Comparison of ENCODE assay signal across 28 cellular contexts in genomic region chr10:104216631-104217030, GRCh38. TPM values are rescaled to one million over a fixed set of nuclear protein-coding genes. Genes with fewer than 3 reads are reported as not detected.
"Had no signal": no experiment of that assay in that cellular context is flagged by ENCODE, and none has a peak within 500 bp of the region (broad histone marks: within the 10 kb centered on the region; RNA-seq: fewer than 3 reads in every experiment).

No MANE protein-coding gene starts in this region.

- H3K27ac ChIP-seq: neural progenitor cell, ovary, parathyroid adenoma, psoas muscle, right lobe of liver, sigmoid colon, stomach, testis, tibial artery, transverse colon, upper lobe of right lung, uterus had no signal

- ATAC-seq: naive thymus-derived CD4-positive, alpha-beta T cell; natural killer cell; psoas muscle; right lobe of liver; stimulated activated naive B cell treated with anti-CD40 and anti-IgM and Interleukin-4, amounts not matched to agents 10 μg/mL and 1 μg/mL and 100 μg/mL, for 72 hours had no signal

- H3K36me3 Mint-ChIP-seq: naive thymus-derived CD4-positive, alpha-beta T cell; natural killer cell; stimulated activated naive B cell treated with anti-CD40 and anti-IgM and Interleukin-4, amounts not matched to agents 10 μg/mL and 1 μg/mL and 100 μg/mL, for 72 hours; type B pancreatic cell had no signal

- H3K79me2 ChIP-seq: parathyroid adenoma had no signal

- H3K36me3 ChIP-seq: neural progenitor cell, ovary, right lobe of liver, sigmoid colon, stomach, tibial artery, transverse colon, upper lobe of right lung, uterus had no signal

- H3K27ac Mint-ChIP-seq: naive thymus-derived CD4-positive, alpha-beta T cell; natural killer cell; nephron; neural progenitor cell; progenitor cell of endocrine pancreas; stimulated activated naive B cell treated with anti-CD40 and anti-IgM and Interleukin-4, amounts not matched to agents 10 μg/mL and 1 μg/mL and 100 μg/mL, for 72 hours; stimulated activated naive CD8-positive, alpha-beta T cell treated with anti-CD3 and anti-CD28 coated beads, Interleukin-15, Interleukin-2, amounts not matched to agents 100 ng/mL and 50 ng/mL, for 24 hours; type B pancreatic cell had no signal

- H3K27me3 ChIP-seq: neural progenitor cell, ovary, right lobe of liver, stomach, testis, transverse colon, upper lobe of right lung, uterus had no signal

- H3K9ac ChIP-seq: neural progenitor cell, parathyroid adenoma had no signal

- H3K9me3 ChIP-seq: ovary, psoas muscle, right lobe of liver, sigmoid colon, stomach, testis, tibial artery, transverse colon, upper lobe of right lung, uterus had no signal

- H2AFZ ChIP-seq: neural progenitor cell, parathyroid adenoma had no signal

- H3K27me3 Mint-ChIP-seq: progenitor cell of endocrine pancreas had no signal

- H3K9me3 Mint-ChIP-seq: naive thymus-derived CD4-positive, alpha-beta T cell; natural killer cell; nephron; neural progenitor cell; stimulated activated naive B cell treated with anti-CD40 and anti-IgM and Interleukin-4, amounts not matched to agents 10 μg/mL and 1 μg/mL and 100 μg/mL, for 72 hours; stimulated activated naive CD8-positive, alpha-beta T cell treated with anti-CD3 and anti-CD28 coated beads, Interleukin-15, Interleukin-2, amounts not matched to agents 100 ng/mL and 50 ng/mL, for 24 hours; type B pancreatic cell had no signal

- H3K4me1 ChIP-seq: neural progenitor cell, parathyroid adenoma, psoas muscle, sigmoid colon, stomach, testis, tibial artery, upper lobe of right lung, uterus had no signal

- H3K4me3 Mint-ChIP-seq: naive thymus-derived CD4-positive, alpha-beta T cell; natural killer cell; nephron; neural progenitor cell; stimulated activated naive B cell treated with anti-CD40 and anti-IgM and Interleukin-4, amounts not matched to agents 10 μg/mL and 1 μg/mL and 100 μg/mL, for 72 hours; stimulated activated naive CD8-positive, alpha-beta T cell treated with anti-CD3 and anti-CD28 coated beads, Interleukin-15, Interleukin-2, amounts not matched to agents 100 ng/mL and 50 ng/mL, for 24 hours; type B pancreatic cell had no signal

- FAIRE-seq: small intestine had no signal

- DNase-seq: naive thymus-derived CD4-positive, alpha-beta T cell; natural killer cell; occipital lobe; ovary; posterior cingulate gyrus; psoas muscle; right lobe of liver; sigmoid colon; small intestine; stimulated activated CD4-positive, alpha-beta T cell treated with anti-CD3 and anti-CD28 coated beads, Interleukin-15, amount 100 ng/mL, for 24 hours; stimulated activated CD4-positive, alpha-beta T cell treated with anti-CD3 and anti-CD28 coated beads, Interleukin-2, amount 100 ng/mL, for 24 hours; stimulated activated CD4-positive, alpha-beta T cell treated with anti-CD3 and anti-CD28 coated beads, Interleukin-2, amount 100 ng/mL, for 48 hours; stimulated activated CD4-positive, alpha-beta T cell treated with anti-CD3 and anti-CD28 coated beads, Interleukin-4, amount 100 ng/mL, for 24 hours; stimulated activated naive B cell treated with anti-CD40 and anti-IgM and Interleukin-4, amounts not matched to agents 10 μg/mL and 1 μg/mL and 100 μg/mL, for 72 hours; stimulated activated naive CD4-positive, alpha-beta T cell treated with Interleukin-2 at 50 U/mL for 16 hours; stomach; testis; tibial artery; transverse colon; upper lobe of right lung; uterus had no signal

- H3K4me3 ChIP-seq: neural progenitor cell, ovary, psoas muscle, right lobe of liver, sigmoid colon, stomach, testis, tibial artery, transverse colon, upper lobe of right lung, uterus had no signal

- H3K4me2 ChIP-seq: neural progenitor cell had no signal

RNA-seq across cellular contexts. Expression of gene GSTO2, which starts 52.4 kb away (rescaled TPM):
- total RNA-seq: skeletal muscle tissue had no signal
